In the genomic region with DNA sequence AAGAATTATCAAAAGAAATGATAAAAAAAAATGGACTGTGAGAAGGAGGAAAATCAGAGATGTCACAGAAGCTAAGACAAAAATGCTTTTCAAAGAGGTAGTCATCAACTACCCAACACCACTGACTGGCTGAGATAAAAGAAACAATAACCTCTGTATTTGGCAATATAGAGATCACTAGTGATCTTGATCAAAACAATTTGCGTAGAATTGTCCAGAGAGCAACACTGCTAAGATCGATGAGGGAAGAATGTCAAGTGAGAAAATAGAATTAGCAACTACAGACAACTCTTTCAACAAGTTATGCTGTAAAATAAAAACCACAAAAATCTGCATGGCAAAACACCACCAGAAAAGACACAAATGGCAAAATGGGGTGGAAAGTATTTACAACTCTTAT, we compare ENCODE assay signal across 25 cellular contexts.
"Had no signal": no experiment of that assay in that cellular context is flagged by ENCODE, and none has a peak within 500 bp of the region (broad histone marks: within the 10 kb centered on the region; RNA-seq: fewer than 3 reads in every experiment).

No MANE protein-coding gene starts in this region.

- H3K4me3 ChIP-seq: colonic mucosa, esophagus squamous epithelium, gastroesophageal sphincter, heart left ventricle, hepatocyte, left lung, lower lobe of right lung, mucosa of descending colon had no signal

- H3K27ac ChIP-seq: colonic mucosa, epithelial cell of prostate, esophagus squamous epithelium, gastroesophageal sphincter, heart left ventricle, hepatocyte, left lung, lower lobe of right lung had no signal

- H3K4me2 ChIP-seq: hepatocyte had no signal

- ATAC-seq: effector memory CD8-positive, alpha-beta T cell; esophagus mucosa; gastroesophageal sphincter; heart left ventricle; left lung; left ventricle myocardium superior; lower lobe of right lung; mucosa of descending colon had no signal

- H3K4me1 ChIP-seq: colonic mucosa, esophagus squamous epithelium, gastroesophageal sphincter, heart left ventricle, left lung, lower lobe of right lung had no signal

- H3K9me3 ChIP-seq: colonic mucosa, esophagus squamous epithelium, gastroesophageal sphincter, heart left ventricle, left lung, lower lobe of right lung, mucosa of descending colon had no signal

- DNase-seq: colonic mucosa; cortex of kidney; effector CD8-positive, alpha-beta T cell; effector memory CD8-positive, alpha-beta T cell; endodermal cell; erythroblast; esophagus squamous epithelium; foreskin fibroblast; foreskin melanocyte; heart left ventricle; hypothalamus; immature natural killer cell; islet precursor cell; kidney; kidney glomerular epithelial cell; left lung; left ventricle myocardium superior; lower lobe of right lung; mesenchymal stem cell; mucosa of descending colon had no signal

- FAIRE-seq: endometrium, kidney had no signal
